1 cellular context compared by ENCODE assay signal in genomic region chr6:30964075-30964474, GRCh38.
TF ChIP-seq lines count a peak whose summit lies in the region.

No MANE protein-coding gene starts in this region.

TF ChIP-seq in HepG2, 621 proteins besides CTCF, POLR2A, EP300 and RAD21:
- TF ChIP-seq, protein P1, sequence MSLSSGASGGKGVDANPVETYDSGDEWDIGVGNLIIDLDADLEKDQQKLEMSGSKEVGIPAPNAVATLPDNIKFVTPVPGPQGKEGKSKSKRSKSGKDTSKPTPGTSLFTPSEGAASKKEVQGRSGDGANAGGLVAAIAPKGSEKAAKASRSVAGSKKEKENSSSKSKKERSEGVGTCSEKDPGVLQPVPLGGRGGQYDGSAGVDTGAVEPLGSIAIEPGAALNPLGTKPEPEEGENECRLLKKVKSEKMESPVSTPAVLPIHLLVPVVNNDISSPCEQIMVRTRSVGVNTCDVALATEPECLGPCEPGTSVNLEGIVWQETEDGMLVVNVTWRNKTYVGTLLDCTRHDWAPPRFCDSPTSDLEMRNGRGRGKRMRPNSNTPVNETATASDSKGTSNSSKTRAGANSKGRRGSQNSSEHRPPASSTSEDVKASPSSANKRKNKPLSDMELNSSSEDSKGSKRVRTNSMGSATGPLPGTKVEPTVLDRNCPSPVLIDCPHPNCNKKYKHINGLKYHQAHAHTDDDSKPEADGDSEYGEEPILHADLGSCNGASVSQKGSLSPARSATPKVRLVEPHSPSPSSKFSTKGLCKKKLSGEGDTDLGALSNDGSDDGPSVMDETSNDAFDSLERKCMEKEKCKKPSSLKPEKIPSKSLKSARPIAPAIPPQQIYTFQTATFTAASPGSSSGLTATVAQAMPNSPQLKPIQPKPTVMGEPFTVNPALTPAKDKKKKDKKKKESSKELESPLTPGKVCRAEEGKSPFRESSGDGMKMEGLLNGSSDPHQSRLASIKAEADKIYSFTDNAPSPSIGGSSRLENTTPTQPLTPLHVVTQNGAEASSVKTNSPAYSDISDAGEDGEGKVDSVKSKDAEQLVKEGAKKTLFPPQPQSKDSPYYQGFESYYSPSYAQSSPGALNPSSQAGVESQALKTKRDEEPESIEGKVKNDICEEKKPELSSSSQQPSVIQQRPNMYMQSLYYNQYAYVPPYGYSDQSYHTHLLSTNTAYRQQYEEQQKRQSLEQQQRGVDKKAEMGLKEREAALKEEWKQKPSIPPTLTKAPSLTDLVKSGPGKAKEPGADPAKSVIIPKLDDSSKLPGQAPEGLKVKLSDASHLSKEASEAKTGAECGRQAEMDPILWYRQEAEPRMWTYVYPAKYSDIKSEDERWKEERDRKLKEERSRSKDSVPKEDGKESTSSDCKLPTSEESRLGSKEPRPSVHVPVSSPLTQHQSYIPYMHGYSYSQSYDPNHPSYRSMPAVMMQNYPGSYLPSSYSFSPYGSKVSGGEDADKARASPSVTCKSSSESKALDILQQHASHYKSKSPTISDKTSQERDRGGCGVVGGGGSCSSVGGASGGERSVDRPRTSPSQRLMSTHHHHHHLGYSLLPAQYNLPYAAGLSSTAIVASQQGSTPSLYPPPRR (CRISPR knock-in tag; IDR thresholded peaks at IDR 0.05; ENCODE audit: borderline replicate concordance): no peak
- no peak for TF ChIP-seq SIX4 (CRISPR knock-in tag; IDR thresholded peaks at IDR 0.05)
- no peak for TF ChIP-seq ZBTB44 (CRISPR knock-in tag; IDR thresholded peaks at IDR 0.05)
- TF ChIP-seq ZNF747 (CRISPR knock-in tag; IDR thresholded peaks at IDR 0.05; ENCODE audit: borderline replicate concordance): no peak
- TF ChIP-seq, protein P2, sequence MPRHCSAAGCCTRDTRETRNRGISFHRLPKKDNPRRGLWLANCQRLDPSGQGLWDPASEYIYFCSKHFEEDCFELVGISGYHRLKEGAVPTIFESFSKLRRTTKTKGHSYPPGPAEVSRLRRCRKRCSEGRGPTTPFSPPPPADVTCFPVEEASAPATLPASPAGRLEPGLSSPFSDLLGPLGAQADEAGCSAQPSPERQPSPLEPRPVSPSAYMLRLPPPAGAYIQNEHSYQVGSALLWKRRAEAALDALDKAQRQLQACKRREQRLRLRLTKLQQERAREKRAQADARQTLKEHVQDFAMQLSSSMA (CRISPR knock-in tag; IDR thresholded peaks at IDR 0.05): no peak
- no peak for TF ChIP-seq FIP1L1 (IDR thresholded peaks at IDR 0.05; ENCODE audit: borderline replicate concordance, insufficient read depth, low read depth, low read length)
- no peak for TF ChIP-seq ZNF432 (CRISPR knock-in tag; IDR thresholded peaks at IDR 0.05; ENCODE audit: borderline replicate concordance)
- TF ChIP-seq CEBPB (IDR thresholded peaks at IDR 0.05; ENCODE audit: borderline replicate concordance, low read depth, low read length): no peak
- TF ChIP-seq, protein P3, sequence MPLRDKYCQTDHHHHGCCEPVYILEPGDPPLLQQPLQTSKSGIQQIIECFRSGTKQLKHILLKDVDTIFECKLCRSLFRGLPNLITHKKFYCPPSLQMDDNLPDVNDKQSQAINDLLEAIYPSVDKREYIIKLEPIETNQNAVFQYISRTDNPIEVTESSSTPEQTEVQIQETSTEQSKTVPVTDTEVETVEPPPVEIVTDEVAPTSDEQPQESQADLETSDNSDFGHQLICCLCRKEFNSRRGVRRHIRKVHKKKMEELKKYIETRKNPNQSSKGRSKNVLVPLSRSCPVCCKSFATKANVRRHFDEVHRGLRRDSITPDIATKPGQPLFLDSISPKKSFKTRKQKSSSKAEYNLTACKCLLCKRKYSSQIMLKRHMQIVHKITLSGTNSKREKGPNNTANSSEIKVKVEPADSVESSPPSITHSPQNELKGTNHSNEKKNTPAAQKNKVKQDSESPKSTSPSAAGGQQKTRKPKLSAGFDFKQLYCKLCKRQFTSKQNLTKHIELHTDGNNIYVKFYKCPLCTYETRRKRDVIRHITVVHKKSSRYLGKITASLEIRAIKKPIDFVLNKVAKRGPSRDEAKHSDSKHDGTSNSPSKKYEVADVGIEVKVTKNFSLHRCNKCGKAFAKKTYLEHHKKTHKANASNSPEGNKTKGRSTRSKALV (CRISPR knock-in tag; IDR thresholded peaks at IDR 0.05): no peak
- TF ChIP-seq SIN3B (IDR thresholded peaks at IDR 0.05; ENCODE audit: low read length): no peak
- TF ChIP-seq KLF11 (CRISPR knock-in tag; IDR thresholded peaks at IDR 0.05): no peak
- TF ChIP-seq MAFG (CRISPR knock-in tag; IDR thresholded peaks at IDR 0.05): no peak
- TF ChIP-seq ZNF260 (CRISPR knock-in tag; IDR thresholded peaks at IDR 0.05; ENCODE audit: borderline replicate concordance, low read depth): no peak
- no peak for TF ChIP-seq FOXK2 (IDR thresholded peaks at IDR 0.05)
- TF ChIP-seq PHF21A (CRISPR knock-in tag; IDR thresholded peaks at IDR 0.05): no peak
- no peak for TF ChIP-seq ZNF780A (CRISPR knock-in tag; IDR thresholded peaks at IDR 0.05)
- no peak for TF ChIP-seq PITX1 (CRISPR knock-in tag; IDR thresholded peaks at IDR 0.05)
- no peak for TF ChIP-seq NFYC (CRISPR knock-in tag; IDR thresholded peaks at IDR 0.05)
- TF ChIP-seq, protein P4, sequence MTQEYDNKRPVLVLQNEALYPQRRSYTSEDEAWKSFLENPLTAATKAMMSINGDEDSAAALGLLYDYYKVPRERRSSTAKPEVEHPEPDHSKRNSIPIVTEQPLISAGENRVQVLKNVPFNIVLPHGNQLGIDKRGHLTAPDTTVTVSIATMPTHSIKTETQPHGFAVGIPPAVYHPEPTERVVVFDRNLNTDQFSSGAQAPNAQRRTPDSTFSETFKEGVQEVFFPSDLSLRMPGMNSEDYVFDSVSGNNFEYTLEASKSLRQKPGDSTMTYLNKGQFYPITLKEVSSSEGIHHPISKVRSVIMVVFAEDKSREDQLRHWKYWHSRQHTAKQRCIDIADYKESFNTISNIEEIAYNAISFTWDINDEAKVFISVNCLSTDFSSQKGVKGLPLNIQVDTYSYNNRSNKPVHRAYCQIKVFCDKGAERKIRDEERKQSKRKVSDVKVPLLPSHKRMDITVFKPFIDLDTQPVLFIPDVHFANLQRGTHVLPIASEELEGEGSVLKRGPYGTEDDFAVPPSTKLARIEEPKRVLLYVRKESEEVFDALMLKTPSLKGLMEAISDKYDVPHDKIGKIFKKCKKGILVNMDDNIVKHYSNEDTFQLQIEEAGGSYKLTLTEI (CRISPR knock-in tag; conservative IDR thresholded peaks at IDR 0.05): no peak
TF ChIP-seq in HepG2: peak in this region for 0.
